ENCODE assay signal across 25 cellular contexts in genomic region chr19:42235181-42235580, GRCh38.
"Had no signal": no experiment of that assay in that cellular context is flagged by ENCODE, and none has a peak within 500 bp of the region (broad histone marks: within the 10 kb centered on the region; RNA-seq: fewer than 3 reads in every experiment).

No MANE protein-coding gene starts in this region.

- H3K27ac ChIP-seq: colonic mucosa, sigmoid colon, thyroid gland, upper lobe of right lung had no signal

- H3K36me3 ChIP-seq: colonic mucosa had no signal

- H3K27me3 ChIP-seq: colonic mucosa, dorsolateral prefrontal cortex, sigmoid colon, thyroid gland, upper lobe of right lung had no signal

- H3K27ac Mint-ChIP-seq: activated naive CD4-positive, alpha-beta T cell treated with anti-CD3 and anti-CD28 coated beads, Interleukin-2, amount 50 U/mL, for 24 hours; activated T-cell treated with anti-CD3 and anti-CD28 coated beads, Interleukin-2, amount 50 U/mL, for 72 hours; progenitor cell of endocrine pancreas had no signal

- H3K9me3 Mint-ChIP-seq: activated naive CD4-positive, alpha-beta T cell treated with anti-CD3 and anti-CD28 coated beads, Interleukin-2, amount 50 U/mL, for 24 hours; activated T-cell treated with anti-CD3 and anti-CD28 coated beads, Interleukin-2, amount 50 U/mL, for 72 hours; effector memory CD8-positive, alpha-beta T cell had no signal

- H3K4me3 ChIP-seq: colonic mucosa, dorsolateral prefrontal cortex, mucosa of descending colon, sigmoid colon, smooth muscle cell, thyroid gland, upper lobe of right lung had no signal

- ATAC-seq: activated T-cell treated with anti-CD3 and anti-CD28 coated beads, Interleukin-2, amount 50 U/mL, for 72 hours; effector memory CD8-positive, alpha-beta T cell; esophagus mucosa; mucosa of descending colon; SK-N-SH treated with all-trans-retinoic acid at 6 μM for 48 hours; upper lobe of right lung had no signal

- H3K4me3 Mint-ChIP-seq: activated naive CD4-positive, alpha-beta T cell treated with anti-CD3 and anti-CD28 coated beads, Interleukin-2, amount 50 U/mL, for 24 hours; activated T-cell treated with anti-CD3 and anti-CD28 coated beads, Interleukin-2, amount 50 U/mL, for 72 hours; effector memory CD8-positive, alpha-beta T cell had no signal

- H3K9me3 ChIP-seq: colonic mucosa, mucosa of descending colon, sigmoid colon, thyroid gland, upper lobe of right lung had no signal

- H3K27me3 Mint-ChIP-seq: activated naive CD4-positive, alpha-beta T cell treated with anti-CD3 and anti-CD28 coated beads, Interleukin-2, amount 50 U/mL, for 24 hours; effector memory CD8-positive, alpha-beta T cell; progenitor cell of endocrine pancreas had no signal

- H3K4me1 ChIP-seq: colonic mucosa had no signal

- DNase-seq: activated CD4-positive, alpha-beta T cell treated with anti-CD3 and anti-CD28 coated beads for 1 hour; activated CD4-positive, alpha-beta T cell treated with anti-CD3 and anti-CD28 coated beads, Interleukin-2, amount 50 U/mL, for 1 hour; activated CD8-positive, alpha-beta memory T cell treated with anti-CD3 and anti-CD28 coated beads for 24 hours; activated CD8-positive, alpha-beta memory T cell treated with anti-CD3 and anti-CD28 coated beads, Interleukin-2, amount 50 U/mL, for 48 hours; activated gamma-delta T cell; activated T-cell treated with anti-CD3 and anti-CD28 coated beads, Interleukin-2, amount 50 U/mL, for 72 hours; colonic mucosa; dorsolateral prefrontal cortex; effector memory CD8-positive, alpha-beta T cell; foreskin melanocyte; hippocampal formation; mucosa of descending colon; retina; sigmoid colon; stimulated activated CD4-positive, alpha-beta T cell treated with anti-CD3 and anti-CD28 coated beads, Interleukin-15, amount 100 ng/mL, for 24 hours; stimulated activated CD8-positive, alpha-beta memory T cell treated with anti-CD3 and anti-CD28 coated beads, Interleukin-4, amount 100 ng/mL, for 48 hours; stimulated activated naive CD4-positive, alpha-beta T cell; T-helper 9 cell; thyroid gland; upper lobe of right lung had no signal
